Comparison of ENCODE assay signal across 8 cellular contexts in genomic region chrX:107715331-107716044, GRCh38.
DNase-seq lines count a peak whose midpoint lies in the region; ATAC-seq and TF ChIP-seq lines count a peak whose summit lies in the region.

No MANE protein-coding gene starts in this region.

- CTCF ChIA-PET in RWPE1 (lab: Yijun Ruan, JAX), result interaction anchor here (0.7 to 1.5 kb wide), 2 partner anchors 32 to 43 kb away, joined by 3 to 7 read pairs; no protein-coding TSS in a partner anchor

- H3K9me3 Mint-ChIP-seq in effector memory CD8-positive, alpha-beta T cell, result no peaks in the 10 kb centered on the region
- H3K9me3 Mint-ChIP-seq in naive B cell, result no peaks in the 10 kb centered on the region

- POLR2A ChIA-PET in RWPE1 (lab: Yijun Ruan, JAX; ENCODE audit: low non-redundant PET), result interaction anchor here (1.0 to 1.1 kb wide), 2 partner anchors 13 to 51 kb away, joined by 3 read pairs; no protein-coding TSS in a partner anchor

- H3K36me3 Mint-ChIP-seq in effector memory CD8-positive, alpha-beta T cell (ENCODE audit: insufficient read depth), result peaks cover 75% of the 10 kb centered on the region
- peaks cover 0 to 4% of the 10 kb centered on the region in 2 donors for H3K36me3 Mint-ChIP-seq in naive B cell

- no peaks in the 10 kb centered on the region for H3K27me3 Mint-ChIP-seq in effector memory CD8-positive, alpha-beta T cell
- no peaks in the 10 kb centered on the region for H3K27me3 Mint-ChIP-seq in naive B cell

- no peak for TF ChIP-seq CTCF in RWPE1 (conservative IDR thresholded peaks at IDR 0.05; ENCODE audit: low read depth)

- DNase-seq in EH (ENCODE audit: low read depth) (peak; percentile 40), RWPE1 (ENCODE audit: low spot score) (no peak), naive B cell (no peak), NCI-H1092 (lab: John Stamatoyannopoulos, UW) (no peak), NOMO-1 (lab: John Stamatoyannopoulos, UW; ENCODE audit: unreplicated experiment in 2 of 2) (no peak)
- DNase-seq in effector memory CD8-positive, alpha-beta T cell, result peak; percentile 9 to 20 (median 16)

- peak overlapping the region; percentile 99 for H3K27ac Mint-ChIP-seq in effector memory CD8-positive, alpha-beta T cell
- H3K27ac Mint-ChIP-seq in naive B cell, result peak overlapping the region; percentile 93 to 100 (median 99)

- no peak for ATAC-seq in effector memory CD8-positive, alpha-beta T cell (replicated peaks)
- ATAC-seq in naive B cell (ENCODE audit: low read depth in 2 of 2) (no peak), HG02678 (IDR thresholded peaks at IDR 0.05; ENCODE audit: unreplicated experiment) (no peak), HG03521 (IDR thresholded peaks at IDR 0.05; ENCODE audit: unreplicated experiment) (no peak)

- H3K4me1 Mint-ChIP-seq in effector memory CD8-positive, alpha-beta T cell (ENCODE audit: low read depth in 2 of 2), result peaks cover 49 to 57% of the 10 kb centered on the region in 2 donors
- H3K4me1 Mint-ChIP-seq in naive B cell, result peaks cover 48 to 85% (median 77%) of the 10 kb centered on the region in 3 donors

- H3K4me3 Mint-ChIP-seq in effector memory CD8-positive, alpha-beta T cell, result peak overlapping the region; percentile 89 to 91
- peak overlapping the region; percentile 80 to 99 (median 90) for H3K4me3 Mint-ChIP-seq in naive B cell

- H3K27ac ChIP-seq in RWPE1, result peak overlapping the region; percentile 98

Comparison
In these comparisons a context has a peak if more than half of its experiments do, and no peak if none do; other contexts are left out.
1. DNase-seq: peak in EH (single experiment) and effector memory CD8-positive, alpha-beta T cell (3 of 3); none in RWPE1 (single experiment), naive B cell (single experiment), NCI-H1092 (single experiment) and NOMO-1 (0 of 2).